In genomic region chr14:91185721-91186120, GRCh38 we compare ENCODE assay signal across 1 cellular context.
TF ChIP-seq lines count a peak whose summit lies in the region.

No MANE protein-coding gene starts in this region.

TF ChIP-seq in IMR-90, 13 proteins besides CTCF, POLR2A, EP300 and RAD21:
- TF ChIP-seq CEBPB (IDR thresholded peaks at IDR 0.05; ENCODE audit: low read depth, low read length) (no peak), SMC3 (IDR thresholded peaks at IDR 0.05; ENCODE audit: low read depth, low read length) (no peak), NFE2L2 (IDR thresholded peaks at IDR 0.05; ENCODE audit: low read depth, low read length) (no peak), RCOR1 (IDR thresholded peaks at IDR 0.05; ENCODE audit: insufficient replicate concordance, low read length) (no peak), MXI1 (IDR thresholded peaks at IDR 0.05; ENCODE audit: borderline replicate concordance, low read depth, low read length) (no peak), BHLHE40 (IDR thresholded peaks at IDR 0.05; ENCODE audit: low read depth, low read length) (no peak), USF2 (IDR thresholded peaks at IDR 0.05; ENCODE audit: low read depth, low read length) (no peak), RFX5 (IDR thresholded peaks at IDR 0.05; ENCODE audit: low read depth, low read length) (no peak), FOS (IDR thresholded peaks at IDR 0.05; ENCODE audit: low read depth, low read length) (no peak), ELK1 (IDR thresholded peaks at IDR 0.05; ENCODE audit: borderline replicate concordance, low read depth, low read length) (no peak), MAFK (IDR thresholded peaks at IDR 0.05; ENCODE audit: low read depth, low read length) (no peak), CHD1 (IDR thresholded peaks at IDR 0.05; ENCODE audit: low read depth, low read length) (no peak), MAZ (IDR thresholded peaks at IDR 0.05; ENCODE audit: borderline replicate concordance, low read depth, low read length) (no peak)
